ENCODE assay signal across 8 cellular contexts in genomic region chrX:149504915-149505651, GRCh38. TPM values are rescaled to one million over a fixed set of nuclear protein-coding genes. Genes with fewer than 3 reads are reported as not detected.
DNase-seq lines count a peak whose midpoint lies in the region; ATAC-seq and TF ChIP-seq lines count a peak whose summit lies in the region.

Gene IDS (minus strand): TSS chrX:149505306. CDS start chrX:149505137, 169 bp downstream.

- TF ChIP-seq CTCF in fibroblast of pulmonary artery (IDR thresholded peaks at IDR 0.05; ENCODE audit: low read length, missing control alignments) (no peak), nephron (IDR thresholded peaks at IDR 0.05; ENCODE audit: unreplicated experiment in 3 of 3) (no peak)

- H3K27ac Mint-ChIP-seq in nephron, result peak within 1 kb of the TSS; percentile 5 to 83 (median 48)

- H3K36me3 Mint-ChIP-seq in nephron (ENCODE audit: low read depth), result peaks cover 3% of the 10 kb centered on the region

- peak within 1 kb of the TSS; percentile 65 for H3K4me3 ChIP-seq in fibroblast of pulmonary artery (replicated peaks; ENCODE audit: low read depth, low read length)

- TF ChIP-seq POLR2A in Raji (IDR thresholded peaks at IDR 0.05; ENCODE audit: insufficient read depth, low read depth, low read length), result peak; percentile 79

- H3K27me3 Mint-ChIP-seq in nephron (ENCODE audit: low read depth), result peaks cover 5% of the 10 kb centered on the region

- peak within 1 kb of the TSS; percentile 85 to 86 (median 85) for H3K4me3 Mint-ChIP-seq in nephron

- DNase-seq in ELF-1 (ENCODE audit: low read depth, low spot score), result peak; percentile 98
- peak; percentile 84 for DNase-seq in H4 (ENCODE audit: low spot score)
- DNase-seq in LoVo (ENCODE audit: low spot score), result peak; percentile 71
- DNase-seq in activated effector memory CD4-positive, alpha-beta T cell treated with Interleukin-2 at 50 U/mL for 16 hours, result peak; percentile 81
- peak; percentile 84 for DNase-seq in fibroblast of pulmonary artery (ENCODE audit: low read depth)
- peak; percentile 87 for DNase-seq in stimulated activated naive CD8-positive, alpha-beta T cell treated with anti-CD3 and anti-CD28 coated beads, Interleukin-15, Interleukin-2, amounts not matched to agents 100 U/mL and 50 U/mL, for 24 hours

- H3K9me3 Mint-ChIP-seq in nephron, result peaks cover 10% of the 10 kb centered on the region

- ATAC-seq in stimulated activated naive CD8-positive, alpha-beta T cell treated with anti-CD3 and anti-CD28 coated beads, Interleukin-15, Interleukin-2, amounts not matched to agents 100 U/mL and 50 U/mL, for 24 hours, result peak; percentile 78

- peaks cover 8% of the 10 kb centered on the region for H3K4me1 Mint-ChIP-seq in nephron

RNA-seq across cellular contexts. Expression of gene IDS, which starts in this region (rescaled TPM):
- total RNA-seq in H4 (2014; rRNA removed; shearing (Covaris generic)), result 67.1 and 75.1 TPM in 2 replicates

Comparison
In these comparisons a context has a peak if more than half of its experiments do, and no peak if none do; other contexts are left out.
1. Peak in every context shown above with its lines: DNase-seq, ATAC-seq and H3K4me3 ChIP-seq.